Comparison of ENCODE assay signal across 1 cellular context in the genomic region with DNA sequence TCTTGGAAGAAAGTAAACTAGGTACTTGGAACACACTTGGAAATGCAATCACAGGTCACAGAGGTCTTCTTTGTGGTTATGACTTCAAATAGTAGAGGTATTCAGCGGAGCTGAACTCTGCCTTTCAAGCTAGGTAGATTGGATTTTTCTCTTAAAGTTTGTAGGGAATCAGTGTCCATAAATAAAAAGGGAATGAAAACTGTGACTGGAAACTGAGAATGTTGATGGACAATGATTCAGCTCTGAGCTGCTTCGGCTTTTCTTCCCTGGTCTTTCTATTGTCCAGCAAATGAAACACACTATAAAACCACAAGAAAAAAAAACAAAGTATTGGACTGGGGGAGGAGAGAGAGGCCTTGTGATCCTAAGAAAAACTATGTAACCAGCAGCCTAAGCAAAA.
TF ChIP-seq lines count a peak whose summit lies in the region.

No MANE protein-coding gene starts in this region.

TF ChIP-seq in IMR-90, 13 proteins besides CTCF, POLR2A, EP300 and RAD21:
- TF ChIP-seq, protein P1, sequence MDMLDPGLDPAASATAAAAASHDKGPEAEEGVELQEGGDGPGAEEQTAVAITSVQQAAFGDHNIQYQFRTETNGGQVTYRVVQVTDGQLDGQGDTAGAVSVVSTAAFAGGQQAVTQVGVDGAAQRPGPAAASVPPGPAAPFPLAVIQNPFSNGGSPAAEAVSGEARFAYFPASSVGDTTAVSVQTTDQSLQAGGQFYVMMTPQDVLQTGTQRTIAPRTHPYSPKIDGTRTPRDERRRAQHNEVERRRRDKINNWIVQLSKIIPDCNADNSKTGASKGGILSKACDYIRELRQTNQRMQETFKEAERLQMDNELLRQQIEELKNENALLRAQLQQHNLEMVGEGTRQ (IDR thresholded peaks at IDR 0.05; ENCODE audit: low read depth, low read length) = no peak
- TF ChIP-seq MAZ (IDR thresholded peaks at IDR 0.05; ENCODE audit: borderline replicate concordance, low read depth, low read length) (no peak), CHD1 (IDR thresholded peaks at IDR 0.05; ENCODE audit: low read depth, low read length) (no peak), SMC3 (IDR thresholded peaks at IDR 0.05; ENCODE audit: low read depth, low read length) (no peak), FOS (IDR thresholded peaks at IDR 0.05; ENCODE audit: low read depth, low read length) (no peak), BHLHE40 (IDR thresholded peaks at IDR 0.05; ENCODE audit: low read depth, low read length) (no peak), NFE2L2 (IDR thresholded peaks at IDR 0.05; ENCODE audit: low read depth, low read length) (no peak), RCOR1 (IDR thresholded peaks at IDR 0.05; ENCODE audit: insufficient replicate concordance, low read length) (no peak), RFX5 (IDR thresholded peaks at IDR 0.05; ENCODE audit: low read depth, low read length) (no peak), MXI1 (IDR thresholded peaks at IDR 0.05; ENCODE audit: borderline replicate concordance, low read depth, low read length) (no peak), MAFK (IDR thresholded peaks at IDR 0.05; ENCODE audit: low read depth, low read length) (no peak), CEBPB (IDR thresholded peaks at IDR 0.05; ENCODE audit: low read depth, low read length) (no peak)
- TF ChIP-seq, protein P2, sequence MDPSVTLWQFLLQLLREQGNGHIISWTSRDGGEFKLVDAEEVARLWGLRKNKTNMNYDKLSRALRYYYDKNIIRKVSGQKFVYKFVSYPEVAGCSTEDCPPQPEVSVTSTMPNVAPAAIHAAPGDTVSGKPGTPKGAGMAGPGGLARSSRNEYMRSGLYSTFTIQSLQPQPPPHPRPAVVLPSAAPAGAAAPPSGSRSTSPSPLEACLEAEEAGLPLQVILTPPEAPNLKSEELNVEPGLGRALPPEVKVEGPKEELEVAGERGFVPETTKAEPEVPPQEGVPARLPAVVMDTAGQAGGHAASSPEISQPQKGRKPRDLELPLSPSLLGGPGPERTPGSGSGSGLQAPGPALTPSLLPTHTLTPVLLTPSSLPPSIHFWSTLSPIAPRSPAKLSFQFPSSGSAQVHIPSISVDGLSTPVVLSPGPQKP (IDR thresholded peaks at IDR 0.05; ENCODE audit: borderline replicate concordance, low read depth, low read length) = no peak
